ENCODE assay signal across 9 cellular contexts in genomic region chr5:58891971-58892343, GRCh38.
DNase-seq lines count a peak whose midpoint lies in the region; FAIRE-seq and TF ChIP-seq lines count a peak whose summit lies in the region.
"Had no signal": no experiment of that assay in that cellular context is flagged by ENCODE, and none has a peak within 500 bp of the region (broad histone marks: within the 10 kb centered on the region; RNA-seq: fewer than 3 reads in every experiment).

No MANE protein-coding gene starts in this region.

- no peaks in the 10 kb centered on the region for H3K36me3 Mint-ChIP-seq in neural progenitor cell
- H3K36me3 Mint-ChIP-seq: CD4-positive, alpha-beta memory T cell had no signal

- H3K27ac ChIP-seq in neural progenitor cell, result no peak overlapping the region

- no peaks in the 10 kb centered on the region for H3K9me3 Mint-ChIP-seq in neural progenitor cell
- H3K9me3 Mint-ChIP-seq: CD4-positive, alpha-beta memory T cell had no signal

- H3K36me3 ChIP-seq in BE2C (no peaks in the 10 kb centered on the region), neural progenitor cell (no peaks in the 10 kb centered on the region)

- no peaks in the 10 kb centered on the region for H3K9me3 ChIP-seq in BE2C
- no peaks in the 10 kb centered on the region for H3K9me3 ChIP-seq in neural progenitor cell (ENCODE audit: low read depth)

- no peaks in the 10 kb centered on the region for H4K20me1 ChIP-seq in neural progenitor cell (ENCODE audit: low read depth)

- H3K4me3 ChIP-seq in BE2C (ENCODE audit: low read depth, low read length), result peak overlapping the region; percentile 59; the same call in 1 of the 2 replicates
- H3K4me3 ChIP-seq in neural progenitor cell, result no peak overlapping the region

- no peaks in the 10 kb centered on the region for H3F3A ChIP-seq in neural progenitor cell (ENCODE audit: low read depth)

- H3K27ac Mint-ChIP-seq in neural progenitor cell, result no peak overlapping the region

- H3K9ac ChIP-seq in neural progenitor cell, result no peak overlapping the region

- no peak overlapping the region for H3K4me2 ChIP-seq in neural progenitor cell

- peak; percentile 78 for FAIRE-seq in colon (lab: Jason Lieb, UNC)

- no peak overlapping the region for H3K4me3 Mint-ChIP-seq in neural progenitor cell

- DNase-seq in BE2C (no peak), neural progenitor cell (ENCODE audit: low spot score) (no peak), amniotic stem cell (lab: John Stamatoyannopoulos, UW) (no peak), GOT3 (lab: John Stamatoyannopoulos, UW) (no peak), NOMO-1 (lab: John Stamatoyannopoulos, UW; ENCODE audit: unreplicated experiment in 2 of 2) (no peak)
- no peak for DNase-seq in stimulated activated CD4-positive, alpha-beta T cell treated with anti-CD3 and anti-CD28 coated beads, Interleukin-2, amount 100 ng/mL, for 48 hours

- no peaks in the 10 kb centered on the region for H3K27me3 Mint-ChIP-seq in neural progenitor cell (ENCODE audit: insufficient read depth, low read depth)

- TF ChIP-seq CTCF in BE2C (IDR thresholded peaks at IDR 0.05; ENCODE audit: low read depth, low read length) (no peak), LNCAP (IDR thresholded peaks at IDR 0.05) (0 out of 2 replicates have a peak, but pooled peaks have one; percentile 23), neural progenitor cell (IDR thresholded peaks at IDR 0.05) (peak; percentile 2)

- H3K4me1 ChIP-seq in BE2C (peaks cover 17% of the 10 kb centered on the region), neural progenitor cell (peaks cover 12% of the 10 kb centered on the region)

- H3K27me3 ChIP-seq in BE2C (no peaks in the 10 kb centered on the region), neural progenitor cell (no peaks in the 10 kb centered on the region)

- no peak overlapping the region for H2AFZ ChIP-seq in neural progenitor cell (replicated peaks)

- peaks cover 10% of the 10 kb centered on the region for H3K4me1 Mint-ChIP-seq in neural progenitor cell

- H3K79me2 ChIP-seq in neural progenitor cell (ENCODE audit: low read depth), result no peaks in the 10 kb centered on the region
